Comparison of ENCODE assay signal across 8 cellular contexts in the genomic region with DNA sequence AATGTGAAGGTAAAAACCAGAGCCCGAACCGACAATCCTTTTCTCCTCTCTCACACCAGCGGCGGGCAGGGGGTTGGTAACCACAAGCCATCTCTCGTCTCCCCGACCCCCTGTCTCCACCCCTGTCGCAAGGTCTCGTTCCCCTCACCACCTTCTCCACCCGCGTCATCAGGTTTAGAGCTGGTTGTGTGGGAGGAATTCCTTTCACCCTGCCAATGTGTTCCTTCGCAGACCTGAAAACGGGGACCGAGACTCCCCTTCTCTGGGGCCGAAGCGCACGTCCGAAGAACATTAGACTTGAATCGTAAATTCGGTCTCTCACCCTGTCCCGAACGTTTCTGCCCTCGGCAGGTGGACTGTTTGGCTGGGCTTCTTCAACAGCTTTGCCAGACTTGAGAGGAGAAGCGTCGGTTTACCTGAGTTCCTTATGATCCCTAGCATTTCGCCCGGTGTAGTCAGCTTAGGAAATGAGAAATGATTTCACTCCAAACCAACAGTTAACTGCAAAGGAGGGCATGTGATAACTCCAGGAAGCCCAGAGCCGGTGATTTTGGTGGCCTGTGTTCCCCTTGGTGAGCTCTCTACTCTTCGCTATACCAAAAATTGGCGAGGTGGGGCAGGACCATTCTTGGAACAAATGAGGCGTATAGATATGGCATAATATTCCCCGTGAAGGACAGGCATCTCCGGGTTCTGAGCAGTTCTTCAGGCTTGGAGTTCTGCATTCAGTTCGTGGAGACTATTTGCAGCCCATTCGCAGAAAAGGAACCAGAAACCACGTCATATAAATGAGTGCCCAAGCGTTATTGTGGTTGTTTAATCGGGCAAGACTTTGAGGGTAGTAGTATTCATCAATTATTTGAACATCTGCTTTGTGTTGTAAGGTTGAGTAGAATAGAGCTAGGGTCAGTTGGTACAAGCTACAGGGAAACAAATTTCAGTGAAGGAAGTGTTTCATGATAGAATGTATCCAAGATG. TPM values are rescaled to one million over a fixed set of nuclear protein-coding genes. Genes with fewer than 3 reads are reported as not detected.
DNase-seq lines count a peak whose midpoint lies in the region; ATAC-seq and TF ChIP-seq lines count a peak whose summit lies in the region.

No MANE protein-coding gene starts in this region.

- H3K79me2 ChIP-seq in KMS-11 (ENCODE audit: insufficient read depth, low read depth): no peaks in the 10 kb centered on the region

- peaks cover 19% of the 10 kb centered on the region for H3K4me1 Mint-ChIP-seq in activated CD4-positive, alpha-beta T cell treated with anti-CD3 and anti-CD28 coated beads, Interleukin-2, amount 10 ng/mL, durations not matched to agents 7 days and 5 days
- H3K4me1 Mint-ChIP-seq in endodermal cell: peaks cover 7% of the 10 kb centered on the region
- peaks cover 10% of the 10 kb centered on the region for H3K4me1 Mint-ChIP-seq in mesothelial cell of epicardium

- H3K9me3 Mint-ChIP-seq in activated CD4-positive, alpha-beta T cell treated with anti-CD3 and anti-CD28 coated beads, Interleukin-2, amount 10 ng/mL, durations not matched to agents 7 days and 5 days: no peaks in the 10 kb centered on the region
- H3K9me3 Mint-ChIP-seq in endodermal cell (no peaks in the 10 kb centered on the region), mesothelial cell of epicardium (no peaks in the 10 kb centered on the region)

- H3K4me3 ChIP-seq in KMS-11 (IDR thresholded peaks at IDR 0.05; ENCODE audit: insufficient read depth, low read depth, low read length) (peak overlapping the region; percentile 54), endodermal cell (ENCODE audit: low read length) (peak overlapping the region; percentile 97)

- peak overlapping the region; percentile 93 for H3K4me3 Mint-ChIP-seq in activated CD4-positive, alpha-beta T cell treated with anti-CD3 and anti-CD28 coated beads, Interleukin-2, amount 10 ng/mL, durations not matched to agents 7 days and 5 days
- H3K4me3 Mint-ChIP-seq in endodermal cell (peak overlapping the region; percentile 89), mesothelial cell of epicardium (peak overlapping the region; percentile 95)

- H3K9me3 ChIP-seq in endodermal cell (ENCODE audit: control insufficient read depth, low read length): no peaks in the 10 kb centered on the region

- H3K36me3 Mint-ChIP-seq in activated CD4-positive, alpha-beta T cell treated with anti-CD3 and anti-CD28 coated beads, Interleukin-2, amount 10 ng/mL, durations not matched to agents 7 days and 5 days (ENCODE audit: low read depth): peaks cover 11% of the 10 kb centered on the region
- H3K36me3 Mint-ChIP-seq in endodermal cell (ENCODE audit: low read depth) (peaks cover 17% of the 10 kb centered on the region), mesothelial cell of epicardium (peaks cover 6% of the 10 kb centered on the region)

- H4K20me1 ChIP-seq in KMS-11 (ENCODE audit: insufficient read depth): no peaks in the 10 kb centered on the region

- WGBS in endodermal cell (ENCODE audit: insufficient coverage in 1 of 2, insufficient read length in 1 of 2), 2 experiments: 19 to 36% methylated on average over 21 to 37 of the region's 37 CpGs

- no peaks in the 10 kb centered on the region for H3K27me3 Mint-ChIP-seq in activated CD4-positive, alpha-beta T cell treated with anti-CD3 and anti-CD28 coated beads, Interleukin-2, amount 10 ng/mL, durations not matched to agents 7 days and 5 days
- no peaks in the 10 kb centered on the region for H3K27me3 Mint-ChIP-seq in endodermal cell (ENCODE audit: insufficient read depth)
- H3K27me3 Mint-ChIP-seq in mesothelial cell of epicardium (ENCODE audit: low read depth): no peaks in the 10 kb centered on the region

- DNase-seq in GM03348 (ENCODE audit: low spot score) (peak; percentile 48), endodermal cell (peak; percentile 71), mesothelial cell of epicardium (ENCODE audit: low spot score in 2 of 2, unreplicated experiment in 2 of 2) (no peak), NCI-H446 treated with DMSO at 0.1 percent for 48 hours (lab: John Stamatoyannopoulos, UW) (no peak)
- peak; percentile 35 for DNase-seq in activated CD4-positive, alpha-beta T cell treated with anti-CD3 and anti-CD28 coated beads, Interleukin-2, amount 10 ng/mL, durations not matched to agents 7 days and 5 days
- peak in 5 of 6 experiments; percentile 35 to 66 (median 61) for DNase-seq in stimulated activated naive CD4-positive, alpha-beta T cell (lab: John Stamatoyannopoulos, UW)

- H3K27ac ChIP-seq in KMS-11 (no peak overlapping the region), endodermal cell (ENCODE audit: low read depth, low read length) (peak overlapping the region; percentile 19)

- H3K9ac ChIP-seq in KMS-11 (no peak overlapping the region), endodermal cell (ENCODE audit: extremely low read depth, low read length, poor library complexity, severe bottlenecking) (peak overlapping the region; percentile 82)

- no peaks in the 10 kb centered on the region for H3K4me1 ChIP-seq in KMS-11 (ENCODE audit: low read depth, poor library complexity, severe bottlenecking)
- no peaks in the 10 kb centered on the region for H3K4me1 ChIP-seq in endodermal cell (ENCODE audit: control insufficient read depth, insufficient read depth, low read length)

- H2AFZ ChIP-seq in KMS-11 (ENCODE audit: low read depth): peak overlapping the region; percentile 72; the same call in 1 of the 2 replicates

- CTCF ChIA-PET in activated CD4-positive, alpha-beta T cell treated with anti-CD3 and anti-CD28 coated beads, Interleukin-2, amount 10 ng/mL, durations not matched to agents 7 days and 5 days (lab: Charles Lee): interaction anchor here (0.6 to 1.2 kb wide), 3 partner anchors 10 to 84 kb away, joined by 3 to 5 read pairs (median 3); no protein-coding TSS in a partner anchor

- H3K4me2 ChIP-seq in KMS-11: peak overlapping the region; percentile 37; the same call in 1 of the 2 replicates

- TF ChIP-seq CTCF in KMS-11 (conservative IDR thresholded peaks at IDR 0.05; ENCODE audit: low read depth, low read length): no peak
- no peak for TF ChIP-seq CTCF in endodermal cell (conservative IDR thresholded peaks at IDR 0.05)
- no peak for TF ChIP-seq CTCF in mesothelial cell of epicardium (IDR thresholded peaks at IDR 0.05; ENCODE audit: unreplicated experiment)

- POLR2A ChIA-PET in activated CD4-positive, alpha-beta T cell treated with anti-CD3 and anti-CD28 coated beads, Interleukin-2, amount 10 ng/mL, durations not matched to agents 7 days and 5 days (lab: Charles Lee): interaction anchor here (0.7 to 1.2 kb wide), 2 partner anchors 10 to 288 kb away, joined by 3 to 7 read pairs; partner anchors contain the start of genes CLHC1 and RPS27A

- H3K27me3 ChIP-seq in KMS-11 (ENCODE audit: insufficient read depth, low read depth): no peaks in the 10 kb centered on the region
- H3K27me3 ChIP-seq in endodermal cell (ENCODE audit: control insufficient read depth, insufficient read depth, low read length, poor library complexity, severe bottlenecking): no peaks in the 10 kb centered on the region

- H3K36me3 ChIP-seq in KMS-11 (ENCODE audit: insufficient read depth) (no peaks in the 10 kb centered on the region), endodermal cell (ENCODE audit: control insufficient read depth, insufficient read depth, low read length) (peaks cover 18% of the 10 kb centered on the region)

- peak; percentile 4 for ATAC-seq in GM21619 (IDR thresholded peaks at IDR 0.05; ENCODE audit: unreplicated experiment)

- peak overlapping the region; percentile 97 for H3K27ac Mint-ChIP-seq in activated CD4-positive, alpha-beta T cell treated with anti-CD3 and anti-CD28 coated beads, Interleukin-2, amount 10 ng/mL, durations not matched to agents 7 days and 5 days
- H3K27ac Mint-ChIP-seq in endodermal cell: peak overlapping the region; percentile 96
- peak overlapping the region; percentile 90 for H3K27ac Mint-ChIP-seq in mesothelial cell of epicardium

RNA-seq across cellular contexts. Expression of gene CFAP36, which starts 0.7 kb away (rescaled TPM):
- 10 to 100 TPM; 22.9 to 24.6 TPM for total RNA-seq in activated CD4-positive, alpha-beta T cell treated with anti-CD3 and anti-CD28 coated beads, Interleukin-2, amount 10 ng/mL, durations not matched to agents 7 days and 5 days
- total RNA-seq in endodermal cell: 10 to 100 TPM; 35.7 to 50.1 TPM
- 46.7 TPM for polyA plus RNA-seq in endodermal cell (2013, experiment 1 of 2)
- 53.9 TPM for polyA plus RNA-seq in endodermal cell (2013, experiment 2 of 2)
- total RNA-seq in mesothelial cell of epicardium: 30.3 to 35.1 TPM (median 32.2 TPM) in 3 replicates

Comparison
In these comparisons a context has a peak if more than half of its experiments do, and no peak if none do; other contexts are left out.
1. DNase-seq: peak in GM03348 (single experiment), activated CD4-positive, alpha-beta T cell treated with anti-CD3 and anti-CD28 coated beads, Interleukin-2, amount 10 ng/mL, durations not matched to agents 7 days and 5 days (single experiment), endodermal cell (single experiment) and stimulated activated naive CD4-positive, alpha-beta T cell (5 of 6); none in mesothelial cell of epicardium (0 of 2) and NCI-H446 treated with DMSO at 0.1 percent for 48 hours (single experiment).
2. Peak in every context shown above with its lines, with median percentiles within 50 percentile points of each other: H3K27ac Mint-ChIP-seq and H3K4me3 Mint-ChIP-seq.